8 cellular contexts compared by ENCODE assay signal in the genomic region with DNA sequence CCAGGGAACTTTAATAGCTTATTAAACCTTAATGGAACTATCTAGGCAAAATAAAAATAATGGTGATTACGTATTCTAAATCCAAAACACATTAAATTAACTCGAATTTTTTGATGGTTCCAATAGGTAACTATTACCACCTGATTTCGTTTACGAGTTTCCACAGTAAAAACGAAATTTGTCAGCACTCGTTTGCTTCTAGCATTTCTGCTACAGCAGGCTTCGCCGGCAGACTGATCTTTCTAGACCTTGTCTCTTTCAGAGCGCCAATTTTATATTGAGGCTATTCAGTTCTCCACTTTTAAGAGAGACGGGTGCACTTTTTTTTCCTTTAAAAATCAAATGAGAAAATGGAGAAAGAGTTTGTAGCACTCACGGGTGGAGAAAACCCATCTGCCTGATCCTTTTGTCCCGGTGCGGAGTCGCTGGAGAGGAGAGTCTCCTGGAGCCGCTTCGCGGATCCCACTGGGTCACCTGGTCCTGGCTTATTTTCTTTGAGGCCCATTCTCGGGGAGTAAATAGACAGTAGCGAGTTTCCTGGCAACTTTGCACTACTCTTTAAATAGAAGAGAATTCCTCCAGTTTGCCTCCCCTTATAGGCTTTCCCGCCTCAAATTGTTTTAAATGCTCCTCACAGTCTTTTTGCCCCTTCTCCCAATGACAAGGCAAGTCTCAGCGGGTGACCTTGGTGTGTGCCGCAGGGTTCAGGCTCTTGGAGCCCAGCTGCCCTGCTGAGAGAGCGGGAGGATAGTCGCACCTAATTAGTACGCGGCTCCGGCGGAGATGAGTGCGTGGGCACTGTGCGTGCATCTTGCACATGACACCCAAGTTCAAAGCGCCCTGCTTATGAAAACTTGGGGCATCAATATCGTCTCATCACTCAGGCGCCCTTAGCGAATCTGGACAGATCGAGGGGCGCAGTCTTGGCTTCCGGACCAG.
DNase-seq lines count a peak whose midpoint lies in the region; ATAC-seq lines count a peak whose summit lies in the region.

No MANE protein-coding gene starts in this region.

- ATAC-seq in activated T-cell treated with anti-CD3 and anti-CD28 coated beads, Interleukin-2, amount 50 U/mL, for 4 hours = no peak
- ATAC-seq in stimulated activated effector memory CD8-positive, alpha-beta T cell treated with anti-CD3 and anti-CD28 coated beads, Interleukin-12 subunit alpha, Interleukin-12 subunit beta, amount 100 ng/mL, for 72 hours = no peak
- ATAC-seq in GM21737 (IDR thresholded peaks at IDR 0.05; ENCODE audit: unreplicated experiment) = no peak

- peaks cover 50% of the 10 kb centered on the region for H3K4me1 Mint-ChIP-seq in activated naive CD4-positive, alpha-beta T cell treated with anti-CD3 and anti-CD28 coated beads for 36 hours (ENCODE audit: low read depth)
- H3K4me1 Mint-ChIP-seq in activated T-cell treated with anti-CD3 and anti-CD28 coated beads, Interleukin-2, amount 50 U/mL, for 4 hours (ENCODE audit: low read depth) = peaks cover 38% of the 10 kb centered on the region
- peaks cover 51% of the 10 kb centered on the region for H3K4me1 Mint-ChIP-seq in stimulated activated effector memory CD8-positive, alpha-beta T cell treated with anti-CD3 and anti-CD28 coated beads, Interleukin-12 subunit alpha, Interleukin-12 subunit beta, amount 100 ng/mL, for 72 hours

- H3K4me3 ChIP-seq in iPS-11a (ENCODE audit: low read depth, low read length) = peak overlapping the region; percentile 2

- no peak overlapping the region for H3K27ac Mint-ChIP-seq in activated naive CD4-positive, alpha-beta T cell treated with anti-CD3 and anti-CD28 coated beads for 36 hours
- H3K27ac Mint-ChIP-seq in stimulated activated effector memory CD8-positive, alpha-beta T cell treated with anti-CD3 and anti-CD28 coated beads, Interleukin-12 subunit alpha, Interleukin-12 subunit beta, amount 100 ng/mL, for 72 hours = no peak overlapping the region

- H3K4me3 Mint-ChIP-seq in activated naive CD4-positive, alpha-beta T cell treated with anti-CD3 and anti-CD28 coated beads for 36 hours = no peak overlapping the region
- H3K4me3 Mint-ChIP-seq in activated T-cell treated with anti-CD3 and anti-CD28 coated beads, Interleukin-2, amount 50 U/mL, for 4 hours = peak overlapping the region; percentile 58
- peak overlapping the region; percentile 81 for H3K4me3 Mint-ChIP-seq in stimulated activated effector memory CD8-positive, alpha-beta T cell treated with anti-CD3 and anti-CD28 coated beads, Interleukin-12 subunit alpha, Interleukin-12 subunit beta, amount 100 ng/mL, for 72 hours

- DNase-seq in activated naive CD4-positive, alpha-beta T cell treated with anti-CD3 and anti-CD28 coated beads for 36 hours = peak; percentile 36
- no peak for DNase-seq in activated naive CD4-positive, alpha-beta T cell (lab: John Stamatoyannopoulos, UW)
- DNase-seq in activated T-cell treated with anti-CD3 and anti-CD28 coated beads, Interleukin-2, amount 50 U/mL, for 4 hours = peak; percentile 28
- DNase-seq in stimulated activated effector memory CD8-positive, alpha-beta T cell treated with anti-CD3 and anti-CD28 coated beads, Interleukin-12 subunit alpha, Interleukin-12 subunit beta, amount 100 ng/mL, for 72 hours (ENCODE audit: low spot score in 2 of 2) = no peak
- DNase-seq in NCI-H146 (lab: John Stamatoyannopoulos, UW) = no peak
- DNase-seq in NCI-H510A (lab: John Stamatoyannopoulos, UW) = no peak

- CTCF ChIA-PET in activated naive CD4-positive, alpha-beta T cell treated with anti-CD3 and anti-CD28 coated beads for 36 hours (lab: Charles Lee) = no interaction called here

- intact Hi-C loops in activated naive CD4-positive, alpha-beta T cell treated with anti-CD3 and anti-CD28 coated beads for 36 hours (cut with micrococcal nuclease) = loop anchor here (1.0 to 5.0 kb wide), 7 partner anchors 8 to 635 kb away; partner anchors contain the start of gene PHF11

- peaks cover 58% of the 10 kb centered on the region for H3K27me3 Mint-ChIP-seq in activated naive CD4-positive, alpha-beta T cell treated with anti-CD3 and anti-CD28 coated beads for 36 hours (ENCODE audit: low read depth)
- H3K27me3 Mint-ChIP-seq in activated T-cell treated with anti-CD3 and anti-CD28 coated beads, Interleukin-2, amount 50 U/mL, for 4 hours (ENCODE audit: low read depth) = peaks cover 51% of the 10 kb centered on the region

- H3K9me3 Mint-ChIP-seq in activated naive CD4-positive, alpha-beta T cell treated with anti-CD3 and anti-CD28 coated beads for 36 hours = no peaks in the 10 kb centered on the region
- no peaks in the 10 kb centered on the region for H3K9me3 Mint-ChIP-seq in activated T-cell treated with anti-CD3 and anti-CD28 coated beads, Interleukin-2, amount 50 U/mL, for 4 hours
- no peaks in the 10 kb centered on the region for H3K9me3 Mint-ChIP-seq in stimulated activated effector memory CD8-positive, alpha-beta T cell treated with anti-CD3 and anti-CD28 coated beads, Interleukin-12 subunit alpha, Interleukin-12 subunit beta, amount 100 ng/mL, for 72 hours

- H3K36me3 Mint-ChIP-seq in activated naive CD4-positive, alpha-beta T cell treated with anti-CD3 and anti-CD28 coated beads for 36 hours (ENCODE audit: low read depth) = peaks cover under 1% of the 10 kb centered on the region
- H3K36me3 Mint-ChIP-seq in activated T-cell treated with anti-CD3 and anti-CD28 coated beads, Interleukin-2, amount 50 U/mL, for 4 hours (ENCODE audit: insufficient read depth) = peaks cover 3% of the 10 kb centered on the region
- H3K36me3 Mint-ChIP-seq in stimulated activated effector memory CD8-positive, alpha-beta T cell treated with anti-CD3 and anti-CD28 coated beads, Interleukin-12 subunit alpha, Interleukin-12 subunit beta, amount 100 ng/mL, for 72 hours = peaks cover 14% of the 10 kb centered on the region

Comparison
In these comparisons a context has a peak if more than half of its experiments do, and no peak if none do; other contexts are left out.
1. DNase-seq: peak in activated naive CD4-positive, alpha-beta T cell treated with anti-CD3 and anti-CD28 coated beads for 36 hours (single experiment) and activated T-cell treated with anti-CD3 and anti-CD28 coated beads, Interleukin-2, amount 50 U/mL, for 4 hours (single experiment); none in activated naive CD4-positive, alpha-beta T cell (0 of 4), stimulated activated effector memory CD8-positive, alpha-beta T cell treated with anti-CD3 and anti-CD28 coated beads, Interleukin-12 subunit alpha, Interleukin-12 subunit beta, amount 100 ng/mL, for 72 hours (0 of 2), NCI-H146 (single experiment) and NCI-H510A (single experiment).